In the genomic region with DNA sequence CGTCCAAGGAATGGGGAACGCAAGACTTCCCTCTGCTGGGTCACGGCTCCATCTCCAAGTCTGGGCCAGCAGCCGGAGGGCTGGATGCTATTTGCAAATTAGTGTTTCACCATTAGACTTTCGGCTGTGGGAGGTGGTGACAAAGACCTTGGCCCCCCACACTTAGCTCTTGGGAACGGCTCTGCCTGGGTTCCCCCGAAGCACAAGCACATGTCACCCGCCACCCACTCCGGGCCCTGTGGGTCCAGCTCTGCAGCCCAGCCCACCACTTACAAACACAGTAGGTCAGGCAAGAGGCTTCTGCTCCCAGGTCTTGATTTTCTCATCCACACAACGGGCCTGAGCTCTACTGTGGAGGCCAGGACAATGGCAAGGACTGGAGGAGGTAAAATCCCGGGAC, we compare ENCODE assay signal across 8 cellular contexts.
"Had no signal": no experiment of that assay in that cellular context is flagged by ENCODE, and none has a peak within 500 bp of the region (broad histone marks: within the 10 kb centered on the region; RNA-seq: fewer than 3 reads in every experiment).

No MANE protein-coding gene starts in this region.

- ATAC-seq: GM23338, HCT116, K562 had no signal

- DNase-seq: H7, HFFc6, IMR-90 had no signal

- FAIRE-seq: HTR-8/SVneo, K562 had no signal

- H3K9me3 Mint-ChIP-seq: GM23338, HFFc6 had no signal

- H3K4me3 Mint-ChIP-seq: GM23338, HFFc6 had no signal

- H3K4me3 ChIP-seq: GM23338, HAP-1, K562 had no signal

- H3K4me1 ChIP-seq: HAP-1 had no signal

- H3K4me2 ChIP-seq: GM23338 had no signal

- H3K36me3 ChIP-seq: HAP-1 had no signal

- H3K27ac Mint-ChIP-seq: GM23338, HFFc6 had no signal

- H3K9me3 ChIP-seq: HAP-1 had no signal

- H2AFZ ChIP-seq: GM23338 had no signal
